ENCODE assay signal across 1 cellular context in genomic region chr11:69878144-69878883, GRCh38.
TF ChIP-seq lines count a peak whose summit lies in the region.

No MANE protein-coding gene starts in this region.

TF ChIP-seq in SK-N-SH treated with all-trans-retinoic acid at 6 μM for 48 hours, 23 proteins besides CTCF, POLR2A, EP300 and RAD21 (continued from another document):
- no peak for TF ChIP-seq TSHZ2 (CRISPR knock-in tag; IDR thresholded peaks at IDR 0.05)
- no peak for TF ChIP-seq GLIS3 (CRISPR knock-in tag; IDR thresholded peaks at IDR 0.05)
- no peak for TF ChIP-seq TCF4 (CRISPR knock-in tag; IDR thresholded peaks at IDR 0.05; ENCODE audit: borderline replicate concordance)
- no peak for TF ChIP-seq POU6F1 (CRISPR knock-in tag; IDR thresholded peaks at IDR 0.05; ENCODE audit: borderline replicate concordance, low read depth)
- TF ChIP-seq SNAI2 (CRISPR knock-in tag; IDR thresholded peaks at IDR 0.05), result no peak
- TF ChIP-seq ZFP30 (CRISPR knock-in tag; IDR thresholded peaks at IDR 0.05), result no peak
- TF ChIP-seq PPARA (CRISPR knock-in tag; IDR thresholded peaks at IDR 0.05; ENCODE audit: borderline replicate concordance), result no peak
